Comparison of ENCODE assay signal across 20 cellular contexts in genomic region chr6:89471287-89471867, GRCh38.
"Had no signal": no experiment of that assay in that cellular context is flagged by ENCODE, and none has a peak within 500 bp of the region (broad histone marks: within the 10 kb centered on the region; RNA-seq: fewer than 3 reads in every experiment).

No MANE protein-coding gene starts in this region.

- H3K27ac Mint-ChIP-seq: stimulated activated naive CD8-positive, alpha-beta T cell treated with anti-CD3 and anti-CD28 coated beads, Interleukin-15, Interleukin-2, amounts not matched to agents 100 ng/mL and 50 ng/mL, for 24 hours had no signal

- H3K9me3 ChIP-seq: adrenal gland, psoas muscle, tibial nerve had no signal

- ATAC-seq: activated CD4-positive, CD25-positive, alpha-beta regulatory T cell treated with anti-CD3 and anti-CD28 coated beads, Interleukin-2, amount 50 U/mL, for 24 hours; left lobe of liver; psoas muscle; right cardiac atrium had no signal

- H3K27ac ChIP-seq: adrenal gland, psoas muscle, tibial nerve had no signal

- H3K36me3 ChIP-seq: adrenal gland, tibial nerve had no signal

- H3K27me3 ChIP-seq: adrenal gland, tibial nerve had no signal

- H3K4me3 ChIP-seq: adrenal gland, lung, psoas muscle, tibial nerve had no signal

- H3K4me3 Mint-ChIP-seq: stimulated activated naive CD8-positive, alpha-beta T cell treated with anti-CD3 and anti-CD28 coated beads, Interleukin-15, Interleukin-2, amounts not matched to agents 100 ng/mL and 50 ng/mL, for 24 hours had no signal

- DNase-seq: activated CD4-positive, alpha-beta T cell treated with anti-CD3 and anti-CD28 coated beads, Interleukin-2, amount 50 U/mL, for 1 hour; activated CD8-positive, alpha-beta memory T cell treated with anti-CD3 and anti-CD28 coated beads, Interleukin-2, amount 50 U/mL, for 4 hours; activated effector memory CD4-positive, alpha-beta T cell treated with Interleukin-2 at 50 U/mL for 16 hours; activated naive CD4-positive, alpha-beta T cell treated with anti-CD3 and anti-CD28 coated beads, Interleukin-2, amount 50 U/mL, for 16 hours; activated T-cell treated with anti-CD3 and anti-CD28 coated beads, Interleukin-2, amount 50 U/mL, for 48 hours; adrenal gland; effector CD8-positive, alpha-beta T cell; foreskin fibroblast; islet precursor cell; midbrain; psoas muscle; right cardiac atrium; stimulated activated CD4-positive, alpha-beta T cell treated with anti-CD3 and anti-CD28 coated beads, Interleukin-2, amount 100 ng/mL, for 24 hours; T-helper 1 cell; T1000 had no signal

- H3K9me3 Mint-ChIP-seq: stimulated activated naive CD8-positive, alpha-beta T cell treated with anti-CD3 and anti-CD28 coated beads, Interleukin-15, Interleukin-2, amounts not matched to agents 100 ng/mL and 50 ng/mL, for 24 hours had no signal

- H3K27me3 Mint-ChIP-seq: stimulated activated naive CD8-positive, alpha-beta T cell treated with anti-CD3 and anti-CD28 coated beads, Interleukin-15, Interleukin-2, amounts not matched to agents 100 ng/mL and 50 ng/mL, for 24 hours had no signal
